In the genomic region with DNA sequence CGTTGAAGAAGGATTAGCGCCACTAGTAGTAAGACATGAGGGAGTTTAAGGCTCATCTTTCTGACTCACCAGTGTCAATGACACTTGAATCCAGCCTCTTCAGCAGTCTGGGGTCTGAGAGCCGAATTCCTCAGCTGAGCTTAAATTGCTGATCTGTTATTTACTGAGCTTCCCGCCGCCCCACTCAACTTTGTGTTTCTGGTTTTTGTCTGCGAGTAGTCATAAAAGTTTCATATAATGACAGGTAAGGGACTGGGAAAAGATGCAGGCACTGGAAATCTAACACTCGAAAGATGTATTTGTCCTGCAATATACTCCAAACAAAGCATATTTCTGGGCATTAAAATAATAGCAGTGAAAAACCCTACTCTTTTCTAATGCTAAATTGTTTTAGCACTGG, we compare ENCODE assay signal across 1 cellular context.
TF ChIP-seq lines count a peak whose summit lies in the region.

No MANE protein-coding gene starts in this region.

TF ChIP-seq in GM23338, 12 proteins besides CTCF, POLR2A, EP300 and RAD21 (continued from another document):
- TF ChIP-seq, protein P1, sequence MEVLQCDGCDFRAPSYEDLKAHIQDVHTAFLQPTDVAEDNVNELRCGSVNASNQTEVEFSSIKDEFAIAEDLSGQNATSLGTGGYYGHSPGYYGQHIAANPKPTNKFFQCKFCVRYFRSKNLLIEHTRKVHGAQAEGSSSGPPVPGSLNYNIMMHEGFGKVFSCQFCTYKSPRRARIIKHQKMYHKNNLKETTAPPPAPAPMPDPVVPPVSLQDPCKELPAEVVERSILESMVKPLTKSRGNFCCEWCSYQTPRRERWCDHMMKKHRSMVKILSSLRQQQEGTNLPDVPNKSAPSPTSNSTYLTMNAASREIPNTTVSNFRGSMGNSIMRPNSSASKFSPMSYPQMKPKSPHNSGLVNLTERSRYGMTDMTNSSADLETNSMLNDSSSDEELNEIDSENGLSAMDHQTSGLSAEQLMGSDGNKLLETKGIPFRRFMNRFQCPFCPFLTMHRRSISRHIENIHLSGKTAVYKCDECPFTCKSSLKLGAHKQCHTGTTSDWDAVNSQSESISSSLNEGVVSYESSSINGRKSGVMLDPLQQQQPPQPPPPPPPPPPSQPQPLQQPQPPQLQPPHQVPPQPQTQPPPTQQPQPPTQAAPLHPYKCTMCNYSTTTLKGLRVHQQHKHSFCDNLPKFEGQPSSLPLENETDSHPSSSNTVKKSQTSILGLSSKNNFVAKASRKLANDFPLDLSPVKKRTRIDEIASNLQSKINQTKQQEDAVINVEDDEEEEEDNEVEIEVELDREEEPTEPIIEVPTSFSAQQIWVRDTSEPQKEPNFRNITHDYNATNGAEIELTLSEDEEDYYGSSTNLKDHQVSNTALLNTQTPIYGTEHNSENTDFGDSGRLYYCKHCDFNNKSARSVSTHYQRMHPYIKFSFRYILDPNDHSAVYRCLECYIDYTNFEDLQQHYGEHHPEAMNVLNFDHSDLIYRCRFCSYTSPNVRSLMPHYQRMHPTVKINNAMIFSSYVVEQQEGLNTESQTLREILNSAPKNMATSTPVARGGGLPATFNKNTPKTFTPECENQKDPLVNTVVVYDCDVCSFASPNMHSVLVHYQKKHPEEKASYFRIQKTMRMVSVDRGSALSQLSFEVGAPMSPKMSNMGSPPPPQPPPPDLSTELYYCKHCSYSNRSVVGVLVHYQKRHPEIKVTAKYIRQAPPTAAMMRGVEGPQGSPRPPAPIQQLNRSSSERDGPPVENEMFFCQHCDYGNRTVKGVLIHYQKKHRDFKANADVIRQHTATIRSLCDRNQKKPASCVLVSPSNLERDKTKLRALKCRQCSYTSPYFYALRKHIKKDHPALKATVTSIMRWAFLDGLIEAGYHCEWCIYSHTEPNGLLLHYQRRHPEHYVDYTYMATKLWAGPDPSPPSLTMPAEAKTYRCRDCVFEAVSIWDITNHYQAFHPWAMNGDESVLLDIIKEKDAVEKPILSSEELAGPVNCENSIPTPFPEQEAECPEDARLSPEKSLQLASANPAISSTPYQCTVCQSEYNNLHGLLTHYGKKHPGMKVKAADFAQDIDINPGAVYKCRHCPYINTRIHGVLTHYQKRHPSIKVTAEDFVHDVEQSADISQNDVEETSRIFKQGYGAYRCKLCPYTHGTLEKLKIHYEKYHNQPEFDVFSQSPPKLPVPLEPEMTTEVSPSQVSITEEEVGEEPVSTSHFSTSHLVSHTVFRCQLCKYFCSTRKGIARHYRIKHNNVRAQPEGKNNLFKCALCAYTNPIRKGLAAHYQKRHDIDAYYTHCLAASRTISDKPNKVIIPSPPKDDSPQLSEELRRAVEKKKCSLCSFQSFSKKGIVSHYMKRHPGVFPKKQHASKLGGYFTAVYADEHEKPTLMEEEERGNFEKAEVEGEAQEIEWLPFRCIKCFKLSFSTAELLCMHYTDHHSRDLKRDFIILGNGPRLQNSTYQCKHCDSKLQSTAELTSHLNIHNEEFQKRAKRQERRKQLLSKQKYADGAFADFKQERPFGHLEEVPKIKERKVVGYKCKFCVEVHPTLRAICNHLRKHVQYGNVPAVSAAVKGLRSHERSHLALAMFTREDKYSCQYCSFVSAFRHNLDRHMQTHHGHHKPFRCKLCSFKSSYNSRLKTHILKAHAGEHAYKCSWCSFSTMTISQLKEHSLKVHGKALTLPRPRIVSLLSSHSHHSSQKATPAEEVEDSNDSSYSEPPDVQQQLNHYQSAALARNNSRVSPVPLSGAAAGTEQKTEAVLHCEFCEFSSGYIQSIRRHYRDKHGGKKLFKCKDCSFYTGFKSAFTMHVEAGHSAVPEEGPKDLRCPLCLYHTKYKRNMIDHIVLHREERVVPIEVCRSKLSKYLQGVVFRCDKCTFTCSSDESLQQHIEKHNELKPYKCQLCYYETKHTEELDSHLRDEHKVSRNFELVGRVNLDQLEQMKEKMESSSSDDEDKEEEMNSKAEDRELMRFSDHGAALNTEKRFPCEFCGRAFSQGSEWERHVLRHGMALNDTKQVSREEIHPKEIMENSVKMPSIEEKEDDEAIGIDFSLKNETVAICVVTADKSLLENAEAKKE (CRISPR knock-in tag; IDR thresholded peaks at IDR 0.05), result no peak
- TF ChIP-seq JUNB (IDR thresholded peaks at IDR 0.05; ENCODE audit: unreplicated experiment) (no peak), EZH2 (IDR thresholded peaks at IDR 0.05; ENCODE audit: low read depth, unreplicated experiment) (no peak), STAT1 (IDR thresholded peaks at IDR 0.05; ENCODE audit: unreplicated experiment) (no peak), POLR2AphosphoS5 (IDR thresholded peaks at IDR 0.05; ENCODE audit: low read depth) (no peak)
